Comparison of ENCODE assay signal across 26 cellular contexts in the genomic region with DNA sequence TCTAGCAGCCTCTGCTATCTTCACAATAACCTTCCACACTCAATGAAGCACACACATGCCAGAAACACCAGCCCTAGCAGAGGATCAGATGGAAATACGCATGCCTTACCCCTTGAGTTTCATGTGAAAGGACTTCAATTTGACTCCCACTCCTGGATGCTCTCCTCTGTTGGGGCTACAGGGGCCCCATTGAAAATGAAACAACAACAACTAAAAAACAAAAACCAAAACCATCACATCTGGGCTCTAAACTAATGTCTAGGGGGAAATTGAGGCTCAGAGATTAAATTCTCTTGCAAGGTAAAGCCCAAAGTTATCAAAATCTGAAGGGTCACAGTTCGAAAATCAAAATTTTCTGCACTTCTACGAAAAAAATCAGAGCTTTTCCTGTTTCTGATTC. TPM values are rescaled to one million over a fixed set of nuclear protein-coding genes. Genes with fewer than 3 reads are reported as not detected.
"Had no signal": no experiment of that assay in that cellular context is flagged by ENCODE, and none has a peak within 500 bp of the region (broad histone marks: within the 10 kb centered on the region; RNA-seq: fewer than 3 reads in every experiment).

No MANE protein-coding gene starts in this region.

- FAIRE-seq: bronchial epithelial cell, kidney, TTC549, urothelium cell line had no signal

- ATAC-seq: activated naive CD4-positive, alpha-beta T cell treated with anti-CD3 and anti-CD28 coated beads, Interleukin-2, amount 50 U/mL, for 72 hours; activated T-cell treated with anti-CD3 and anti-CD28 coated beads, Interleukin-2, amount 50 U/mL, for 72 hours; esophagus mucosa; left colon; right lobe of liver had no signal

- H3K27ac ChIP-seq: right lobe of liver, VCaP had no signal

- H3K4me3 ChIP-seq: right lobe of liver, tibial nerve had no signal

- H3K9me3 ChIP-seq: right lobe of liver, tibial nerve had no signal

- DNase-seq: activated CD4-positive, alpha-beta T cell treated with anti-CD3 and anti-CD28 coated beads for 4 hours; activated CD4-positive, alpha-beta T cell treated with anti-CD3 and anti-CD28 coated beads, Interleukin-2, amount 50 U/mL, for 4 hours; activated naive CD4-positive, alpha-beta T cell; activated T-cell treated with anti-CD3 and anti-CD28 coated beads for 4 hours; activated T-cell treated with anti-CD3 and anti-CD28 coated beads, Interleukin-2, amount 50 U/mL, for 72 hours; anterior cingulate cortex; endodermal cell; foreskin fibroblast; head of caudate nucleus; hippocampal formation; kidney; left colon; mammary epithelial cell; right lobe of liver; stimulated activated CD4-positive, alpha-beta T cell treated with anti-CD3 and anti-CD28 coated beads, Interleukin-2, amount 100 ng/mL, for 48 hours; stimulated activated naive CD4-positive, alpha-beta T cell treated with Interleukin-2 at 50 U/mL for 16 hours had no signal

- H3K36me3 ChIP-seq: right lobe of liver, tibial nerve had no signal

- H3K27me3 ChIP-seq: right lobe of liver, tibial nerve had no signal

RNA-seq across cellular contexts. Expression of gene GPR150, which starts 18.7 kb away (rescaled TPM):
- total RNA-seq: esophagus mucosa, mucosa of gallbladder, progenitor cell of endocrine pancreas, renal cortical epithelial cell had no signal

RNA-seq across cellular contexts. Expression of gene SPATA9, which starts 44.2 kb away (rescaled TPM):
- total RNA-seq: activated naive CD4-positive, alpha-beta T cell treated with anti-CD3 and anti-CD28 coated beads, Interleukin-2, amount 50 U/mL, for 72 hours; bronchial epithelial cell; esophagus mucosa; mammary epithelial cell; progenitor cell of endocrine pancreas had no signal
- polyA plus RNA-seq: mammary epithelial cell had no signal
